ENCODE assay signal across 15 cellular contexts in the genomic region with DNA sequence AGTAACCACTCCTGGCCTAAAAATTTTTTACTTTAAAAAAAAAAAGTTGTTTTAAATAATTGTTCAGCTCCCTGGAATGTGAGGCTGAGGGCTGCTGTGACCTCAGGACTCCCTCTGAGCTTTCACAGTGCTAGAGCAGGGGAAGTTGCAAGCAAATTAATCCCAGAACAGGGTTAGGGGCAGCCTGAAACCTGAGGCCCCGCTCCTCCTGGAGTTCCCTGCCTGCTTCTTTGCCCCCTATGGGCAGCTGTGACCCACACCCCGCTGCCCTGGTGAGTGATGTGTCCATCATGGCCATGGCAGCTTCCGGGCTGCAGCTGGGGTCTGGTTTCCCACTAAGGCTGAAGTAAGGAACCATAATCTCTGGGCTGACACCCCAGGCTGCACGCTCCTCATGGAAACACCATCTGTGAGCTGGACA. TPM values are rescaled to one million over a fixed set of nuclear protein-coding genes. Genes with fewer than 3 reads are reported as not detected.
DNase-seq lines count a peak whose midpoint lies in the region; ATAC-seq and TF ChIP-seq lines count a peak whose summit lies in the region.
"Had no signal": no experiment of that assay in that cellular context is flagged by ENCODE, and none has a peak within 500 bp of the region (broad histone marks: within the 10 kb centered on the region; RNA-seq: fewer than 3 reads in every experiment).

No MANE protein-coding gene starts in this region.

- no peaks in the 10 kb centered on the region for H3K9me3 ChIP-seq in ascending aorta

- H3K9me3 Mint-ChIP-seq in HFFc6: no peaks in the 10 kb centered on the region
- H3K9me3 Mint-ChIP-seq: H9 had no signal

- DNase-seq in HFFc6 (peak; percentile 43), ascending aorta (ENCODE audit: low spot score in 2 of 2) (no peak), kidney tubule cell (ENCODE audit: low spot score) (peak; percentile 64), GM10248 (ENCODE audit: extremely low spot score) (no peak)
- DNase-seq: activated CD4-positive, CD25-positive, alpha-beta regulatory T cell treated with anti-CD3 and anti-CD28 coated beads, Interleukin-2, amount 50 U/mL, for 72 hours; AML-193; cerebellar nuclear complex; H9 had no signal

- POLR2A ChIA-PET in GM10248 (lab: Yijun Ruan, JAX): interaction anchor here (0.6 to 1.3 kb wide), 2 partner anchors 27 to 57 kb away, joined by 3 to 5 read pairs; partner anchors contain the start of gene TPCN1

- H3K4me1 ChIP-seq in ascending aorta: peaks cover 9 to 21% of the 10 kb centered on the region in 2 donors

- no peak for TF ChIP-seq CTCF in 22Rv1 (IDR thresholded peaks at IDR 0.05)
- peak; percentile 22; the same call in 1 of the 2 replicates for TF ChIP-seq CTCF in HFFc6 (IDR thresholded peaks at IDR 0.05)
- no peak for TF ChIP-seq CTCF in ascending aorta (IDR thresholded peaks at IDR 0.05)
- TF ChIP-seq CTCF in GM10248 (IDR thresholded peaks at IDR 0.05; ENCODE audit: control extremely low read depth, extremely low read depth, low read depth, missing control alignments): no peak

- intact Hi-C loops in ascending aorta (cut with DNase I): loop anchor here (2.0 kb wide), 1 partner anchor 140 kb away; the partner anchor contains the start of gene SLC8B1

- no peaks in the 10 kb centered on the region for H3K27me3 ChIP-seq in ascending aorta

- H3K4me3 Mint-ChIP-seq in HFFc6: peak overlapping the region; percentile 28; the same call in 1 of the 2 replicates
- H3K4me3 Mint-ChIP-seq: H9 had no signal

- 0 out of 2 replicates have a peak overlapping the region, but pooled peaks have one; percentile 17 for H3K27ac ChIP-seq in 22Rv1
- H3K27ac ChIP-seq in ascending aorta: peak overlapping the region; percentile 78 to 88

- CTCF ChIA-PET in GM10248 (lab: Yijun Ruan, JAX): interaction anchor here (0.8 to 2.4 kb wide), 6 partner anchors 9 to 231 kb away, joined by 3 to 11 read pairs (median 6); partner anchors contain the start of genes DDX54 and RITA1

- H3K4me3 ChIP-seq in ascending aorta: no peak overlapping the region

- H3K27me3 Mint-ChIP-seq in HFFc6 (ENCODE audit: insufficient read depth): peaks cover 2% of the 10 kb centered on the region

- peak overlapping the region; percentile 92 for H3K27ac Mint-ChIP-seq in HFFc6

- ATAC-seq in HG02870 (IDR thresholded peaks at IDR 0.05; ENCODE audit: unreplicated experiment) (no peak), GM21515 (IDR thresholded peaks at IDR 0.05; ENCODE audit: unreplicated experiment) (no peak), HG03521 (IDR thresholded peaks at IDR 0.05; ENCODE audit: unreplicated experiment) (no peak)

- H3K36me3 Mint-ChIP-seq in HFFc6 (ENCODE audit: low read depth): peaks cover 11% of the 10 kb centered on the region

- H3K4me1 Mint-ChIP-seq in HFFc6 (ENCODE audit: low read depth): peaks cover 65% of the 10 kb centered on the region

- H3K36me3 ChIP-seq in ascending aorta: peaks cover 5 to 13% of the 10 kb centered on the region in 2 donors

RNA-seq across cellular contexts. Expression of gene RITA1, which starts 9.5 kb away (rescaled TPM):
- 10 to 100 TPM; 18.0 to 20.9 (median 18.7) TPM for total RNA-seq in HFFc6 (2021; fragmentation: NEBNext Ultra II Directional; extraction: Animal tissue kit (Norgen Biotek cat#: 25700))
- total RNA-seq in ascending aorta: 48.4 TPM

RNA-seq across cellular contexts. Expression of gene DDX54, which starts 9.7 kb away (rescaled TPM):
- 10 to 100 TPM; 60.1 to 71.0 (median 61.9) TPM for total RNA-seq in HFFc6 (2021; fragmentation: NEBNext Ultra II Directional; extraction: Animal tissue kit (Norgen Biotek cat#: 25700))
- 97.0 TPM for total RNA-seq in ascending aorta

RNA-seq across cellular contexts. Expression of gene TPCN1, which starts 26.3 kb away (rescaled TPM):
- 10 to 100 TPM; 19.0 to 33.3 (median 20.6) TPM for total RNA-seq in HFFc6 (2021; fragmentation: NEBNext Ultra II Directional; extraction: Animal tissue kit (Norgen Biotek cat#: 25700))
- 56.3 TPM for total RNA-seq in ascending aorta

RNA-seq across cellular contexts. Expression of gene CFAP73, which starts 45.5 kb away (rescaled TPM):
- under 1 TPM in 1 of 6 experiments, not detected in 5; 0.17 TPM for total RNA-seq in HFFc6 (2021; fragmentation: NEBNext Ultra II Directional; extraction: Animal tissue kit (Norgen Biotek cat#: 25700))
- total RNA-seq in ascending aorta: not detected
- total RNA-seq: frontal cortex, H9, SK-MEL-5, subcutaneous adipose tissue had no signal

RNA-seq across cellular contexts. Expression of gene RASAL1, which starts 59.4 kb away (rescaled TPM):
- not detected for total RNA-seq in HFFc6 (2021; fragmentation: NEBNext Ultra II Directional; extraction: Animal tissue kit (Norgen Biotek cat#: 25700))
- 0.64 TPM for total RNA-seq in ascending aorta
- total RNA-seq: subcutaneous adipose tissue had no signal

Comparison
In these comparisons a context has a peak if more than half of its experiments do, and no peak if none do; other contexts are left out.
1. DNase-seq: peak in HFFc6 (single experiment) and kidney tubule cell (single experiment); none in ascending aorta (0 of 2) and GM10248 (single experiment).